28 cellular contexts compared by ENCODE assay signal in the genomic region with DNA sequence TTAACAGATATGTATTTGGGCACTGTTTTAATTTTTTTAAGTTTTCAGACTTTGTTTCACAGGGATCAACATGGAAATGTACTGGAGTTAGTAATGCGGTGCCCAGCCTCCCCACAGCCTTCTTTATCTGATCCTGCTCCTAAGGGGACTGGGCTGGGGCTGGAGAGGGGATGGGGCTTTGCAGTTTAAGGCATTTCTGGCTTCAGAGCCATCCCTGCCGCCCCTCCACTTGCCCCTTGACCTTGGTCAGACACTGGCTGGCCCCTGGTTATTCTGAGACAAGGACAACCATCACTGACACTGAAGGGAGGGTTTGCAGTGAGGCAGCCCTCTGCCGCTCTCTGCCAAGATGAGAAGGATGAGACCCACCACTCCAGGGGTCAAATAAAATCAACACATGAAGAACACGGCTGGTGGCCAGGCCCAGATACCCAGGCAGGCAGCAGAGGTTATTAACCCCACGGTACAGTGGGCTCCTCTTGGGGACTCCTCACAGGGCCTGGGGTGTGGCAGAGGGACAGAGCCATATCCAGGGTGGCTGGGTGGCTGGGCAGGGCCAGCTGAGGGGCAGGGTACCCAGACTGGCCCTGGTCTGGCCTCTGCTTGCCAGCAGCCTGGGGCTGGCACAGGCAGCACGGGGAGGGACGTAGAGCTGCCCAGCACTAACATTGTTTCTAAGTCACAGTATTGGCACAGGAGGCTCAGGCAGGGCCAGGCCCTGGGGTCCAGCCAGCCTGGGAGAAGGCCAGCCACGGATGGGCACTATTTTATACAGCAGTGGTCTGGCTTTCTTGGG. TPM values are rescaled to one million over a fixed set of nuclear protein-coding genes. Genes with fewer than 3 reads are reported as not detected.
DNase-seq lines count a peak whose midpoint lies in the region; ATAC-seq and TF ChIP-seq lines count a peak whose summit lies in the region.
"Had no signal": no experiment of that assay in that cellular context is flagged by ENCODE, and none has a peak within 500 bp of the region (broad histone marks: within the 10 kb centered on the region; RNA-seq: fewer than 3 reads in every experiment).

No MANE protein-coding gene starts in this region.

- intact Hi-C loops in left ventricle myocardium inferior (cut with micrococcal nuclease) (no loop called here), spleen (cut with DNase I; ENCODE audit: low total_unique reads) (no loop called here)

- H3K27ac ChIP-seq in caudate nucleus (ENCODE audit: low read depth, low read length) (peak overlapping the region; percentile 8), left ventricle myocardium inferior (replicated peaks) (peak overlapping the region; percentile 33), spleen (no peak overlapping the region)
- H3K27ac ChIP-seq: BLaER1, lower lobe of right lung had no signal

- TF ChIP-seq CTCF in left ventricle myocardium inferior (IDR thresholded peaks at IDR 0.05; ENCODE audit: borderline replicate concordance) (no peak), spleen (IDR thresholded peaks at IDR 0.05 in 8 of 11, conservative IDR thresholded peaks at IDR 0.05 in 3 of 11) (no peak)

- H3K4me3 ChIP-seq in left ventricle myocardium inferior (no peak overlapping the region), spleen (no peak overlapping the region)
- H3K4me3 ChIP-seq: BLaER1, dorsolateral prefrontal cortex, HAP-1, lower lobe of right lung, smooth muscle cell had no signal

- in situ Hi-C loops in G401 (cut with HindIII; ENCODE audit: low sequenced_read_pairs): no loop called here

- H3K27me3 ChIP-seq in left ventricle myocardium inferior (ENCODE audit: low read depth) (no peaks in the 10 kb centered on the region), spleen (replicated peaks in 1 of 7) (no peaks in the 10 kb centered on the region)
- H3K27me3 ChIP-seq: BLaER1, dorsolateral prefrontal cortex had no signal

- peak; percentile 11 for DNase-seq in G401 (ENCODE audit: low spot score)
- DNase-seq in caudate nucleus (lab: John Stamatoyannopoulos, UW): peak in 32 of 61 donors; percentile 8 to 63 (median 31)
- no peak for DNase-seq in left ventricle myocardium inferior
- DNase-seq in nucleus accumbens (lab: John Stamatoyannopoulos, UW): peak in 32 of 56 donors; percentile 6 to 76 (median 30)
- DNase-seq in left lobe of liver (ENCODE audit: low spot score): no peak
- no peak for DNase-seq in stimulated activated CD4-positive, alpha-beta T cell treated with anti-CD3 and anti-CD28 coated beads, Interleukin-2, amount 100 ng/mL, for 24 hours
- DNase-seq in spleen: no peak
- no peak for DNase-seq in RPMI8226
- DNase-seq: activated CD8-positive, alpha-beta memory T cell treated with anti-CD3 and anti-CD28 coated beads, Interleukin-2, amount 50 U/mL, for 4 hours; activated naive CD4-positive, alpha-beta T cell treated with anti-CD3 and anti-CD28 coated beads, Interleukin-2, amount 50 U/mL, for 16 hours; amniotic stem cell; DMS153; islet precursor cell; lower lobe of right lung; NCI-H1048; NCI-H187; occipital lobe; retina; SIG-M5 had no signal

- no peaks in the 10 kb centered on the region for H3K36me3 ChIP-seq in left ventricle myocardium inferior
- no peaks in the 10 kb centered on the region for H3K36me3 ChIP-seq in spleen
- H3K36me3 ChIP-seq: BLaER1, HAP-1, lower lobe of right lung had no signal

- H3K4me1 ChIP-seq in left ventricle myocardium inferior (peaks cover 14% of the 10 kb centered on the region), spleen (no peaks in the 10 kb centered on the region)
- H3K4me1 ChIP-seq: BLaER1, HAP-1, lower lobe of right lung had no signal

- ATAC-seq in left lobe of liver: no peak
- ATAC-seq: activated T-helper 17 cell treated with anti-CD3 and anti-CD28 coated beads, Interleukin-2, amount 50 U/mL, for 72 hours had no signal

- 66 to 82% (median 77%) methylated on average over 6 to 8 of the region's 8 CpGs for WGBS in spleen, 5 donors

- TF ChIP-seq POLR2A in spleen (IDR thresholded peaks at IDR 0.05): no peak

- H3K9me3 ChIP-seq in left ventricle myocardium inferior (replicated peaks) (no peaks in the 10 kb centered on the region), spleen (no peaks in the 10 kb centered on the region)
- H3K9me3 ChIP-seq: HAP-1, lower lobe of right lung had no signal

RNA-seq across cellular contexts. Expression of gene UBE2U, which starts 7.2 kb away (rescaled TPM):
- not detected in 2 replicates for total RNA-seq in G401 (2014; rRNA removed; shearing (Covaris generic))
- total RNA-seq in left ventricle myocardium inferior (0.85 TPM), left lobe of liver (not detected), spleen (not detected)
- polyA plus RNA-seq in spleen: not detected
- total RNA-seq: activated T-helper 17 cell treated with anti-CD3 and anti-CD28 coated beads, Interleukin-2, amount 50 U/mL, for 72 hours; endothelial cell of umbilical vein; lower lobe of right lung; occipital lobe; smooth muscle cell; subcutaneous adipose tissue; ureter had no signal
- polyA plus RNA-seq: endothelial cell of umbilical vein, IgD-negative memory B cell, smooth muscle cell had no signal

Comparison
In these comparisons a context has a peak if more than half of its experiments do, and no peak if none do; other contexts are left out.
1. DNase-seq: peak in G401 (single experiment), caudate nucleus (32 of 61) and nucleus accumbens (32 of 56); none in left ventricle myocardium inferior (single experiment), left lobe of liver (single experiment), stimulated activated CD4-positive, alpha-beta T cell treated with anti-CD3 and anti-CD28 coated beads, Interleukin-2, amount 100 ng/mL, for 24 hours (0 of 2), spleen (single experiment) and RPMI8226 (single experiment).
2. H3K27ac ChIP-seq: peak in caudate nucleus (single experiment) and left ventricle myocardium inferior (single experiment); none in spleen (0 of 8).